In genomic region chr6:54698974-54699373, GRCh38 we compare ENCODE assay signal across 13 cellular contexts.
DNase-seq lines count a peak whose midpoint lies in the region; ATAC-seq and TF ChIP-seq lines count a peak whose summit lies in the region.
"Had no signal": no experiment of that assay in that cellular context is flagged by ENCODE, and none has a peak within 500 bp of the region (broad histone marks: within the 10 kb centered on the region; RNA-seq: fewer than 3 reads in every experiment).

No MANE protein-coding gene starts in this region.

- no peak overlapping the region for H3K14ac ChIP-seq in H9 (ENCODE audit: insufficient read depth, low read length)

- no peak for TF ChIP-seq CTCF in H9 (conservative IDR thresholded peaks at IDR 0.05)

- H3K18ac ChIP-seq in H9 (ENCODE audit: insufficient read length, low read depth, low read length): no peak overlapping the region

- H3K4me2 ChIP-seq in H9 (ENCODE audit: insufficient read depth, insufficient read length, low read length): no peak overlapping the region
- H3K4me2 ChIP-seq: KMS-11 had no signal

- H3K4me1 Mint-ChIP-seq in activated T-cell treated with anti-CD3 and anti-CD28 coated beads, Interleukin-2, amount 50 U/mL, for 4 hours (ENCODE audit: low read depth): no peaks in the 10 kb centered on the region
- H3K4me1 Mint-ChIP-seq in stimulated activated effector memory CD8-positive, alpha-beta T cell treated with anti-CD3 and anti-CD28 coated beads, Interleukin-12 subunit alpha, Interleukin-12 subunit beta, amount 100 ng/mL, for 72 hours: no peaks in the 10 kb centered on the region
- peaks cover 5 to 7% of the 10 kb centered on the region in 2 experiments for H3K4me1 Mint-ChIP-seq in H9

- no peaks in the 10 kb centered on the region for H3K23me2 ChIP-seq in H9 (ENCODE audit: insufficient read length, low read depth, low read length, poor library complexity, severe bottlenecking)

- H4K5ac ChIP-seq in H9 (ENCODE audit: insufficient read length, low read depth, low read length): no peak overlapping the region

- H3K36me3 ChIP-seq in SK-N-MC (ENCODE audit: insufficient read depth, low read length): no peaks in the 10 kb centered on the region
- H3K36me3 ChIP-seq: brain microvascular endothelial cell had no signal

- no peak overlapping the region for H3K4me3 Mint-ChIP-seq in activated T-cell treated with anti-CD3 and anti-CD28 coated beads, Interleukin-2, amount 50 U/mL, for 4 hours
- no peak overlapping the region for H3K4me3 Mint-ChIP-seq in stimulated activated effector memory CD8-positive, alpha-beta T cell treated with anti-CD3 and anti-CD28 coated beads, Interleukin-12 subunit alpha, Interleukin-12 subunit beta, amount 100 ng/mL, for 72 hours
- H3K4me3 Mint-ChIP-seq in H9: no peak overlapping the region

- peak overlapping the region; percentile 69 for H3K9ac ChIP-seq in SK-N-MC (ENCODE audit: insufficient read length)
- H3K9ac ChIP-seq in H9 (ENCODE audit: extremely low read depth, insufficient read length, low read length): no peak overlapping the region
- H3K9ac ChIP-seq: KMS-11 had no signal

- H2BK15ac ChIP-seq in H9 (ENCODE audit: low read depth, low read length): no peak overlapping the region

- H3K9me3 ChIP-seq in SK-N-MC (ENCODE audit: low read depth, low read length) (no peaks in the 10 kb centered on the region), H9 (ENCODE audit: control insufficient read depth, low read depth, low read length) (no peaks in the 10 kb centered on the region)

- no peaks in the 10 kb centered on the region for H3K27me3 Mint-ChIP-seq in activated T-cell treated with anti-CD3 and anti-CD28 coated beads, Interleukin-2, amount 50 U/mL, for 4 hours (ENCODE audit: low read depth)
- peaks cover 23% of the 10 kb centered on the region for H3K27me3 Mint-ChIP-seq in H9 (ENCODE audit: low read depth)

- DNase-seq in SIG-M5 treated with dmso at 0.1 percent for 504 hours (lab: John Stamatoyannopoulos, UW; ENCODE audit: unreplicated experiment) (peak; percentile 24), SIG-M5 (lab: John Stamatoyannopoulos, UW) (no peak), SK-N-MC (ENCODE audit: low read depth, low spot score) (peak; percentile 50), COLO668 (lab: John Stamatoyannopoulos, UW; ENCODE audit: unreplicated experiment) (no peak), H9 (no peak)
- DNase-seq in activated T-cell treated with anti-CD3 and anti-CD28 coated beads, Interleukin-2, amount 50 U/mL, for 4 hours: no peak
- DNase-seq in stimulated activated effector memory CD8-positive, alpha-beta T cell treated with anti-CD3 and anti-CD28 coated beads, Interleukin-12 subunit alpha, Interleukin-12 subunit beta, amount 100 ng/mL, for 72 hours (ENCODE audit: low spot score in 2 of 2): no peak
- DNase-seq: activated T-cell treated with anti-CD3 and anti-CD28 coated beads for 4 hours, brain microvascular endothelial cell, DMS153 had no signal

- no peaks in the 10 kb centered on the region for H3K27me3 ChIP-seq in H9 (ENCODE audit: insufficient read depth, low read length)
- H3K27me3 ChIP-seq: brain microvascular endothelial cell had no signal

- H3K27ac ChIP-seq in SK-N-MC (peak overlapping the region; percentile 93), H9 (ENCODE audit: insufficient read length, low read depth, low read length) (no peak overlapping the region)
- H3K27ac ChIP-seq: 22Rv1, brain microvascular endothelial cell, KMS-11 had no signal

- H2BK20ac ChIP-seq in H9 (ENCODE audit: low read depth, low read length, poor library complexity, severe bottlenecking): no peak overlapping the region

- no peak overlapping the region for H4K91ac ChIP-seq in H9 (ENCODE audit: insufficient read length, low read depth, low read length)

- no peak overlapping the region for H3K27ac Mint-ChIP-seq in stimulated activated effector memory CD8-positive, alpha-beta T cell treated with anti-CD3 and anti-CD28 coated beads, Interleukin-12 subunit alpha, Interleukin-12 subunit beta, amount 100 ng/mL, for 72 hours
- no peak overlapping the region for H3K27ac Mint-ChIP-seq in H9

- H3K79me2 ChIP-seq in H9 (ENCODE audit: insufficient read depth, low read length): no peaks in the 10 kb centered on the region

- H3K79me1 ChIP-seq in H9 (ENCODE audit: insufficient read depth, low read depth, low read length, poor library complexity, severe bottlenecking): no peaks in the 10 kb centered on the region

- no peak overlapping the region for H2BK12ac ChIP-seq in H9 (ENCODE audit: insufficient read length, low read depth, low read length)

- H3T11ph ChIP-seq in H9 (ENCODE audit: low read length): no peak overlapping the region

- no peaks in the 10 kb centered on the region for H3K36me3 Mint-ChIP-seq in activated T-cell treated with anti-CD3 and anti-CD28 coated beads, Interleukin-2, amount 50 U/mL, for 4 hours (ENCODE audit: insufficient read depth)
- H3K36me3 Mint-ChIP-seq in stimulated activated effector memory CD8-positive, alpha-beta T cell treated with anti-CD3 and anti-CD28 coated beads, Interleukin-12 subunit alpha, Interleukin-12 subunit beta, amount 100 ng/mL, for 72 hours: no peaks in the 10 kb centered on the region
- peaks cover 0 to 1% (median 0%) of the 10 kb centered on the region in 3 experiments; a peak in 1 of 7 replicates for H3K36me3 Mint-ChIP-seq in H9 (ENCODE audit: insufficient read depth in 1 of 3, low read depth in 3 of 3)

- peak overlapping the region; percentile 42 for H3K4me3 ChIP-seq in SK-N-MC

- H2BK5ac ChIP-seq in H9 (ENCODE audit: insufficient read length, low read length): no peak overlapping the region

- no peak overlapping the region for H3K56ac ChIP-seq in H9 (ENCODE audit: insufficient read length, low read depth, low read length)

- H3K4ac ChIP-seq in H9 (ENCODE audit: low read depth, low read length): no peak overlapping the region

- no peaks in the 10 kb centered on the region for H4K20me1 ChIP-seq in H9 (ENCODE audit: control insufficient read depth, insufficient read depth, insufficient read length)

- ATAC-seq in HG02798 (IDR thresholded peaks at IDR 0.05; ENCODE audit: poor library complexity, unreplicated experiment): peak; percentile 71
- no peak for ATAC-seq in activated T-cell treated with anti-CD3 and anti-CD28 coated beads, Interleukin-2, amount 50 U/mL, for 4 hours
- ATAC-seq in stimulated activated effector memory CD8-positive, alpha-beta T cell treated with anti-CD3 and anti-CD28 coated beads, Interleukin-12 subunit alpha, Interleukin-12 subunit beta, amount 100 ng/mL, for 72 hours: no peak

- no peak overlapping the region for H2AFZ ChIP-seq in H9 (ENCODE audit: low read length)

- H2BK120ac ChIP-seq in H9 (ENCODE audit: low read depth, low read length, poor library complexity, severe bottlenecking): no peak overlapping the region

- H2AK5ac ChIP-seq in H9 (ENCODE audit: insufficient read length, low read length): no peak overlapping the region

- H3K23ac ChIP-seq in H9 (ENCODE audit: insufficient read length, low read depth, low read length): no peak overlapping the region

- WGBS in H9 (ENCODE audit: extremely low coverage, insufficient read length, low lambda C conversion rate): no CpG with 5 or more reads among the region's 3 CpGs

- H3K9me3 Mint-ChIP-seq in activated T-cell treated with anti-CD3 and anti-CD28 coated beads, Interleukin-2, amount 50 U/mL, for 4 hours: no peaks in the 10 kb centered on the region
- peaks cover 9% of the 10 kb centered on the region for H3K9me3 Mint-ChIP-seq in stimulated activated effector memory CD8-positive, alpha-beta T cell treated with anti-CD3 and anti-CD28 coated beads, Interleukin-12 subunit alpha, Interleukin-12 subunit beta, amount 100 ng/mL, for 72 hours
- no peaks in the 10 kb centered on the region for H3K9me3 Mint-ChIP-seq in H9

- H4K8ac ChIP-seq in H9 (replicated peaks; ENCODE audit: insufficient read length, low read depth, low read length): no peak overlapping the region

- no peaks in the 10 kb centered on the region for H3K4me1 ChIP-seq in H9 (ENCODE audit: insufficient read depth, low read length)

Comparison
In these comparisons a context has a peak if more than half of its experiments do, and no peak if none do; other contexts are left out.
1. DNase-seq: peak in SIG-M5 treated with dmso at 0.1 percent for 504 hours (single experiment) and SK-N-MC (single experiment); none in SIG-M5 (single experiment), activated T-cell treated with anti-CD3 and anti-CD28 coated beads, Interleukin-2, amount 50 U/mL, for 4 hours (single experiment), stimulated activated effector memory CD8-positive, alpha-beta T cell treated with anti-CD3 and anti-CD28 coated beads, Interleukin-12 subunit alpha, Interleukin-12 subunit beta, amount 100 ng/mL, for 72 hours (0 of 2), COLO668 (single experiment) and H9 (single experiment).